ENCODE assay signal across 1 cellular context in genomic region chr7:100371561-100372171, GRCh38.
TF ChIP-seq lines count a peak whose summit lies in the region.

No MANE protein-coding gene starts in this region.

TF ChIP-seq in K562, 482 proteins besides CTCF, POLR2A, EP300 and RAD21:
- TF ChIP-seq ZBTB17 (CRISPR knock-in tag; IDR thresholded peaks at IDR 0.05), result 0 out of 2 replicates have a peak, but pooled peaks have one; percentile 16
- peak; percentile 13 for TF ChIP-seq SIRT6 (IDR thresholded peaks at IDR 0.05; ENCODE audit: low read depth, low read length)
- peak in 1 of 2 experiments; percentile 12; a peak in 1 of 4 replicates for TF ChIP-seq MAZ (CRISPR knock-in tag; conservative IDR thresholded peaks at IDR 0.05 in 1 of 2, IDR thresholded peaks at IDR 0.05 in 1 of 2)
- TF ChIP-seq POLR2G (IDR thresholded peaks at IDR 0.05; ENCODE audit: low read depth, low read length), result peak; percentile 62
- no peak for TF ChIP-seq VEZF1 (CRISPR knock-in tag; IDR thresholded peaks at IDR 0.05)
- TF ChIP-seq ZNF324 (CRISPR knock-in tag; IDR thresholded peaks at IDR 0.05), result 0 out of 2 replicates have a peak, but pooled peaks have one; percentile 12
- TF ChIP-seq CBX2 (IDR thresholded peaks at IDR 0.05; ENCODE audit: insufficient read depth, low read length, poor library complexity, severe bottlenecking), result no peak
